ENCODE assay signal across 8 cellular contexts in the genomic region with DNA sequence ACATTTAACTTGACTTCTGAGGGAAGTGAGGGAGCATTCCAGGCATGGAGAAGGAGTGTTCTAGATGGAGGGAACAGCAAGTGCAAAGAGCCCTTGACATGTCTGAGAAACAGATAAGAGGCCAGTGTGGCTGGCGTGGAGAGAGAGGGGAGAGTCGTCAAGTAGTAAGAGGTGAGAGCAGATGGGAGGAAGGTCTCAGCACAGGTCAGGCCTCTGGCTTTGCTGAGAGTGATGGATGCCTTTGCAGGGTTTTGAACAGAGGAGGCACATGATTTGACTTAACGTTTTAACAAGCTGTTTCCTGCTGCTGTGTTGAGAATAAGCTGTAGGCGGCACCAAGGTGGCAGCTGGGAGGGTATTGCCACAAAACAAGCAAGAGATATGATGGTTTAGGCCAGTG.
DNase-seq lines count a peak whose midpoint lies in the region; ATAC-seq and TF ChIP-seq lines count a peak whose summit lies in the region.
"Had no signal": no experiment of that assay in that cellular context is flagged by ENCODE, and none has a peak within 500 bp of the region (broad histone marks: within the 10 kb centered on the region; RNA-seq: fewer than 3 reads in every experiment).

No MANE protein-coding gene starts in this region.

- 0 out of 4 replicates have a peak, but pooled peaks of 1 of the 2 experiments have one; percentile 5 for TF ChIP-seq CTCF in GM23338 (conservative IDR thresholded peaks at IDR 0.05; ENCODE audit: low read depth in 2 of 2)
- no peak for TF ChIP-seq CTCF in RWPE1 (conservative IDR thresholded peaks at IDR 0.05; ENCODE audit: low read depth)
- no peak for TF ChIP-seq CTCF in cardiac muscle cell (IDR thresholded peaks at IDR 0.05; ENCODE audit: low read depth, low read length)
- TF ChIP-seq CTCF in stomach (IDR thresholded peaks at IDR 0.05), result no peak

- H3K27me3 Mint-ChIP-seq in GM23338 (ENCODE audit: insufficient read depth, low read depth, poor library complexity), result no peaks in the 10 kb centered on the region
- H3K27me3 Mint-ChIP-seq: activated B cell treated with CpG ODN at 0.5 μM for 24 hours had no signal

- H3K27me3 ChIP-seq in GM23338 (ENCODE audit: insufficient read depth), result no peaks in the 10 kb centered on the region
- H3K27me3 ChIP-seq in cardiac muscle cell, result no peaks in the 10 kb centered on the region
- no peaks in the 10 kb centered on the region for H3K27me3 ChIP-seq in stomach

- POLR2A ChIA-PET in RWPE1 (lab: Yijun Ruan, JAX; ENCODE audit: low non-redundant PET), result interaction anchor here (0.5 kb wide), 2 partner anchors 1021 to 1567 kb away, joined by 3 to 10 read pairs; no protein-coding TSS in a partner anchor

- no peak for TF ChIP-seq POLR2A in stomach (IDR thresholded peaks at IDR 0.05)

- peaks cover 78% of the 10 kb centered on the region for H3K79me2 ChIP-seq in GM23338 (replicated peaks; ENCODE audit: insufficient read depth)

- CTCF ChIA-PET in RWPE1 (lab: Yijun Ruan, JAX), result interaction anchor here (0.7 kb wide), 1 partner anchor 67 kb away, joined by 3 read pairs; no protein-coding TSS in a partner anchor

- ATAC-seq in GM23338, result peak; percentile 72
- no peak for ATAC-seq in HG02588 (IDR thresholded peaks at IDR 0.05; ENCODE audit: unreplicated experiment)

- 36 to 46% (median 45%) methylated on average over 4 of the region's 4 CpGs for WGBS in stomach, 5 donors

- H3K27ac Mint-ChIP-seq in GM23338, result peak overlapping the region; percentile 17; the same call in 1 of the 2 replicates
- H3K27ac Mint-ChIP-seq: activated B cell treated with CpG ODN at 0.5 μM for 24 hours had no signal

- H4K20me1 ChIP-seq in GM23338 (replicated peaks; ENCODE audit: insufficient read depth), result 0 out of 2 replicates have a peak, but pooled peaks cover 4% of the 10 kb centered on the region

- H3K9me3 Mint-ChIP-seq in GM23338, result peaks cover 17% of the 10 kb centered on the region

- intact Hi-C loops in stomach (cut with DNase I; ENCODE audit: low total_unique reads), result no loop called here

- no peaks in the 10 kb centered on the region for H3K9me3 ChIP-seq in cardiac muscle cell (ENCODE audit: low read depth)
- peaks cover 0 to 5% (median 2%) of the 10 kb centered on the region in 4 donors for H3K9me3 ChIP-seq in stomach

- H3K36me3 ChIP-seq in GM23338 (ENCODE audit: insufficient read depth) (no peaks in the 10 kb centered on the region), cardiac muscle cell (no peaks in the 10 kb centered on the region), stomach (no peaks in the 10 kb centered on the region)

- peaks cover 11% of the 10 kb centered on the region for H3K36me3 Mint-ChIP-seq in GM23338 (ENCODE audit: low read depth)

- no peak overlapping the region for H2AFZ ChIP-seq in GM23338

- peak overlapping the region; percentile 62; the same call in 1 of the 2 replicates for H3K4me2 ChIP-seq in GM23338

- H3K4me1 ChIP-seq in GM23338 (ENCODE audit: insufficient read depth) (peaks cover 29% of the 10 kb centered on the region), cardiac muscle cell (ENCODE audit: low read depth) (peaks cover 39% of the 10 kb centered on the region), stomach (peaks cover 52 to 78% (median 70%) of the 10 kb centered on the region in 4 donors)

- H3K27ac ChIP-seq in GM23338 (ENCODE audit: low read depth) (peak overlapping the region; percentile 10), RWPE1 (peak overlapping the region; percentile 73), cardiac muscle cell (peak overlapping the region; percentile 81), stomach (peak overlapping the region; percentile 55 to 87 (median 80))

- H3F3A ChIP-seq in GM23338 (replicated peaks; ENCODE audit: low read depth), result no peaks in the 10 kb centered on the region

- peaks cover 39% of the 10 kb centered on the region for H3K4me1 Mint-ChIP-seq in GM23338

- TF ChIP-seq EP300 in stomach (IDR thresholded peaks at IDR 0.05), result no peak

- H3K4me3 ChIP-seq in GM23338, result no peak overlapping the region
- H3K4me3 ChIP-seq in cardiac muscle cell, result no peak overlapping the region
- H3K4me3 ChIP-seq in stomach, result no peak overlapping the region

- H3K9me2 ChIP-seq in GM23338 (ENCODE audit: insufficient read depth), result no peaks in the 10 kb centered on the region

- peak overlapping the region; percentile 9; the same call in 1 of the 3 replicates for H3K4me3 Mint-ChIP-seq in GM23338
- H3K4me3 Mint-ChIP-seq: activated B cell treated with CpG ODN at 0.5 μM for 24 hours had no signal

- DNase-seq in GM23338 (ENCODE audit: low spot score) (peak; percentile 32), RWPE1 (ENCODE audit: low spot score) (no peak), cardiac muscle cell (ENCODE audit: low read depth in 1 of 2, low spot score in 1 of 2) (peak in 1 of 2 donors; percentile 91), stomach (no peak), NCI-H1092 (lab: John Stamatoyannopoulos, UW) (no peak), NCI-H2029 treated with DMSO at 0.1 percent for 48 hours (lab: John Stamatoyannopoulos, UW) (no peak)
- DNase-seq: activated B cell treated with CpG ODN at 0.5 μM for 24 hours had no signal

TF ChIP-seq in GM23338, 12 proteins besides CTCF, POLR2A, EP300 and RAD21 (continues in another document):
- TF ChIP-seq ZNF331 (CRISPR knock-in tag; IDR thresholded peaks at IDR 0.05; ENCODE audit: low read depth) (no peak), NANOG (IDR thresholded peaks at IDR 0.05; ENCODE audit: borderline replicate concordance) (no peak), CREB1 (CRISPR knock-in tag; IDR thresholded peaks at IDR 0.05; ENCODE audit: low read depth) (no peak), POLR2AphosphoS5 (IDR thresholded peaks at IDR 0.05; ENCODE audit: low read depth) (no peak), JUNB (IDR thresholded peaks at IDR 0.05; ENCODE audit: unreplicated experiment) (no peak)
- TF ChIP-seq, protein P1, sequence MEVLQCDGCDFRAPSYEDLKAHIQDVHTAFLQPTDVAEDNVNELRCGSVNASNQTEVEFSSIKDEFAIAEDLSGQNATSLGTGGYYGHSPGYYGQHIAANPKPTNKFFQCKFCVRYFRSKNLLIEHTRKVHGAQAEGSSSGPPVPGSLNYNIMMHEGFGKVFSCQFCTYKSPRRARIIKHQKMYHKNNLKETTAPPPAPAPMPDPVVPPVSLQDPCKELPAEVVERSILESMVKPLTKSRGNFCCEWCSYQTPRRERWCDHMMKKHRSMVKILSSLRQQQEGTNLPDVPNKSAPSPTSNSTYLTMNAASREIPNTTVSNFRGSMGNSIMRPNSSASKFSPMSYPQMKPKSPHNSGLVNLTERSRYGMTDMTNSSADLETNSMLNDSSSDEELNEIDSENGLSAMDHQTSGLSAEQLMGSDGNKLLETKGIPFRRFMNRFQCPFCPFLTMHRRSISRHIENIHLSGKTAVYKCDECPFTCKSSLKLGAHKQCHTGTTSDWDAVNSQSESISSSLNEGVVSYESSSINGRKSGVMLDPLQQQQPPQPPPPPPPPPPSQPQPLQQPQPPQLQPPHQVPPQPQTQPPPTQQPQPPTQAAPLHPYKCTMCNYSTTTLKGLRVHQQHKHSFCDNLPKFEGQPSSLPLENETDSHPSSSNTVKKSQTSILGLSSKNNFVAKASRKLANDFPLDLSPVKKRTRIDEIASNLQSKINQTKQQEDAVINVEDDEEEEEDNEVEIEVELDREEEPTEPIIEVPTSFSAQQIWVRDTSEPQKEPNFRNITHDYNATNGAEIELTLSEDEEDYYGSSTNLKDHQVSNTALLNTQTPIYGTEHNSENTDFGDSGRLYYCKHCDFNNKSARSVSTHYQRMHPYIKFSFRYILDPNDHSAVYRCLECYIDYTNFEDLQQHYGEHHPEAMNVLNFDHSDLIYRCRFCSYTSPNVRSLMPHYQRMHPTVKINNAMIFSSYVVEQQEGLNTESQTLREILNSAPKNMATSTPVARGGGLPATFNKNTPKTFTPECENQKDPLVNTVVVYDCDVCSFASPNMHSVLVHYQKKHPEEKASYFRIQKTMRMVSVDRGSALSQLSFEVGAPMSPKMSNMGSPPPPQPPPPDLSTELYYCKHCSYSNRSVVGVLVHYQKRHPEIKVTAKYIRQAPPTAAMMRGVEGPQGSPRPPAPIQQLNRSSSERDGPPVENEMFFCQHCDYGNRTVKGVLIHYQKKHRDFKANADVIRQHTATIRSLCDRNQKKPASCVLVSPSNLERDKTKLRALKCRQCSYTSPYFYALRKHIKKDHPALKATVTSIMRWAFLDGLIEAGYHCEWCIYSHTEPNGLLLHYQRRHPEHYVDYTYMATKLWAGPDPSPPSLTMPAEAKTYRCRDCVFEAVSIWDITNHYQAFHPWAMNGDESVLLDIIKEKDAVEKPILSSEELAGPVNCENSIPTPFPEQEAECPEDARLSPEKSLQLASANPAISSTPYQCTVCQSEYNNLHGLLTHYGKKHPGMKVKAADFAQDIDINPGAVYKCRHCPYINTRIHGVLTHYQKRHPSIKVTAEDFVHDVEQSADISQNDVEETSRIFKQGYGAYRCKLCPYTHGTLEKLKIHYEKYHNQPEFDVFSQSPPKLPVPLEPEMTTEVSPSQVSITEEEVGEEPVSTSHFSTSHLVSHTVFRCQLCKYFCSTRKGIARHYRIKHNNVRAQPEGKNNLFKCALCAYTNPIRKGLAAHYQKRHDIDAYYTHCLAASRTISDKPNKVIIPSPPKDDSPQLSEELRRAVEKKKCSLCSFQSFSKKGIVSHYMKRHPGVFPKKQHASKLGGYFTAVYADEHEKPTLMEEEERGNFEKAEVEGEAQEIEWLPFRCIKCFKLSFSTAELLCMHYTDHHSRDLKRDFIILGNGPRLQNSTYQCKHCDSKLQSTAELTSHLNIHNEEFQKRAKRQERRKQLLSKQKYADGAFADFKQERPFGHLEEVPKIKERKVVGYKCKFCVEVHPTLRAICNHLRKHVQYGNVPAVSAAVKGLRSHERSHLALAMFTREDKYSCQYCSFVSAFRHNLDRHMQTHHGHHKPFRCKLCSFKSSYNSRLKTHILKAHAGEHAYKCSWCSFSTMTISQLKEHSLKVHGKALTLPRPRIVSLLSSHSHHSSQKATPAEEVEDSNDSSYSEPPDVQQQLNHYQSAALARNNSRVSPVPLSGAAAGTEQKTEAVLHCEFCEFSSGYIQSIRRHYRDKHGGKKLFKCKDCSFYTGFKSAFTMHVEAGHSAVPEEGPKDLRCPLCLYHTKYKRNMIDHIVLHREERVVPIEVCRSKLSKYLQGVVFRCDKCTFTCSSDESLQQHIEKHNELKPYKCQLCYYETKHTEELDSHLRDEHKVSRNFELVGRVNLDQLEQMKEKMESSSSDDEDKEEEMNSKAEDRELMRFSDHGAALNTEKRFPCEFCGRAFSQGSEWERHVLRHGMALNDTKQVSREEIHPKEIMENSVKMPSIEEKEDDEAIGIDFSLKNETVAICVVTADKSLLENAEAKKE (CRISPR knock-in tag; IDR thresholded peaks at IDR 0.05), result no peak

Comparison
In these comparisons a context has a peak if more than half of its experiments do, and no peak if none do; other contexts are left out.
1. H3K27ac ChIP-seq: peak in every context shown above with its lines; median percentile 81 in cardiac muscle cell; 80 in stomach; 73 in RWPE1; 10 in GM23338.